Comparison of ENCODE assay signal across 18 cellular contexts in the genomic region with DNA sequence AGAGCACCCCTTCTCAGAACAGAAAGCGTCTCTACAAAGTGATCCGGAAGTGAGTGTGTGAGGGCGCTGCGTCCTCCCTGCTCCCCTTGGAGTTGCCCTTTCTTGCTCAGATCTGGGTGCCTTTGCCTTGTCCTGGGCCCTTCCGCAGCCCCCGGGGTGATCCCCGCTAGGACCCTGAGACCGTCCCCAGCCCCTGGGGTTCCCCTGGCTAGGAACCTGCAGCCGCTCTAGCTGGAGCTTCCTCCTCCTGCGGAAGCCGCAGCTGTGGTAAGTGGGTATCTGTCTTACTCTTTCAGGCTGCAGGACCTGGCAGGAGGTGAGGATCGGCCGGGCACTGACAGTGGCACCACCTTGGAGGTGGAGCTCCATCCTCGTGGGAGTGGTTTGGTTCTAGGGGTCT.
"Had no signal": no experiment of that assay in that cellular context is flagged by ENCODE, and none has a peak within 500 bp of the region (broad histone marks: within the 10 kb centered on the region; RNA-seq: fewer than 3 reads in every experiment).

No MANE protein-coding gene starts in this region.

- ATAC-seq: esophagus mucosa; heart right ventricle; left lobe of liver; naive thymus-derived CD4-positive, alpha-beta T cell; sciatic nerve; stimulated activated naive CD8-positive, alpha-beta T cell treated with anti-CD3 and anti-CD28 coated beads, Interleukin-15, amount 100 ng/mL, for 72 hours; upper lobe of right lung had no signal

- H3K9me3 Mint-ChIP-seq: naive thymus-derived CD4-positive, alpha-beta T cell; nephron progenitor cell; stimulated activated naive CD8-positive, alpha-beta T cell treated with anti-CD3 and anti-CD28 coated beads, Interleukin-15, amount 100 ng/mL, for 72 hours had no signal

- DNase-seq: dorsolateral prefrontal cortex; effector CD8-positive, alpha-beta T cell; heart right ventricle; hypothalamus; kidney glomerular epithelial cell; mammary epithelial cell; naive thymus-derived CD4-positive, alpha-beta T cell; nephron progenitor cell; stimulated activated CD4-positive, alpha-beta T cell treated with anti-CD3 and anti-CD28 coated beads, Interleukin-2, amount 100 ng/mL, for 24 hours; stimulated activated naive CD8-positive, alpha-beta T cell treated with anti-CD3 and anti-CD28 coated beads, Interleukin-15, amount 100 ng/mL, for 72 hours; testis; upper lobe of right lung had no signal

- H3K4me3 Mint-ChIP-seq: naive thymus-derived CD4-positive, alpha-beta T cell; nephron progenitor cell; stimulated activated naive CD8-positive, alpha-beta T cell treated with anti-CD3 and anti-CD28 coated beads, Interleukin-15, amount 100 ng/mL, for 72 hours had no signal

- H3K9me3 ChIP-seq: heart right ventricle, prostate gland, testis, tibial nerve, upper lobe of right lung, vagina had no signal

- H3K27me3 Mint-ChIP-seq: naive thymus-derived CD4-positive, alpha-beta T cell; stimulated activated naive CD8-positive, alpha-beta T cell treated with anti-CD3 and anti-CD28 coated beads, Interleukin-15, amount 100 ng/mL, for 72 hours had no signal
